In the genomic region with DNA sequence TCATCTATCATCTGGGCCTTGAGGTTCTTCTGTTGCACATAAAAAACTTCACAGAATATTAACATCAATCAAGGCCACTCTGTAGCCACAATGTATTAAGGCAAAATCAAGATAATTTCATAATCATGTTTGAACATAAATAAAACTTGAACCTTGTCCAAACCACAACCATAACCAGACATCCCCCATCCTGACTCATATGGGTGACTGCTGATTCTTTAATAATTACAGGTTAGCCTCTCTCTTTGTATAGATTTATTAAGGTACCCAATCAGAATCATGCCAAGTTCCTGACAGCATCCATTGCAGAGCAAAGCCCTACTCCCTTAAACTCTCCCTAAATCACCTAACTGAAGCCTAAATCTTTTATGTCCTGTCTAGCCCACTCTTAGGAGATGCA, we compare ENCODE assay signal across 25 cellular contexts. TPM values are rescaled to one million over a fixed set of nuclear protein-coding genes. Genes with fewer than 3 reads are reported as not detected.
DNase-seq lines count a peak whose midpoint lies in the region; ATAC-seq, FAIRE-seq and TF ChIP-seq lines count a peak whose summit lies in the region.
"Had no signal": no experiment of that assay in that cellular context is flagged by ENCODE, and none has a peak within 500 bp of the region (broad histone marks: within the 10 kb centered on the region; RNA-seq: fewer than 3 reads in every experiment).

No MANE protein-coding gene starts in this region.

- no peak for FAIRE-seq in HTR-8/SVneo (lab: Jason Lieb, UNC)

- peak overlapping the region; percentile 28; the same call in 1 of the 3 replicates for H2BK15ac ChIP-seq in IMR-90 (ENCODE audit: low read depth, low read length)

- no peak overlapping the region for H2AFZ ChIP-seq in IMR-90 (replicated peaks; ENCODE audit: low read length, poor library complexity)

- TF ChIP-seq POLR2A in IMR-90 (IDR thresholded peaks at IDR 0.05; ENCODE audit: low read depth, low read length): no peak

- no peak overlapping the region for H2BK120ac ChIP-seq in IMR-90 (ENCODE audit: low read depth, low read length)

- dilution Hi-C loops in IMR-90 (cut with HindIII; ENCODE audit: low sequenced_read_pairs, unreplicated experiment): no loop called here

- TF ChIP-seq RAD21 in IMR-90 (IDR thresholded peaks at IDR 0.05; ENCODE audit: low read length): no peak

- CTCF ChIA-PET in IMR-90 (lab: Yijun Ruan, JAX): interaction anchor here (1.3 kb wide), 1 partner anchor 17 kb away, joined by 3 read pairs; the partner anchor contains the start of gene AREG

- H3K4me3 ChIP-seq in IMR-90 (ENCODE audit: insufficient read depth, low read depth, low read length) (no peak overlapping the region), fibroblast of pulmonary artery (replicated peaks; ENCODE audit: low read depth, low read length) (no peak overlapping the region)
- H3K4me3 ChIP-seq: ascending aorta, BLaER1, ovary, tibial nerve had no signal

- no peaks in the 10 kb centered on the region for H3K9me3 Mint-ChIP-seq in activated naive CD8-positive, alpha-beta T cell treated with anti-CD3 and anti-CD28 coated beads for 36 hours
- H3K9me3 Mint-ChIP-seq: activated CD8-positive, alpha-beta T cell treated with anti-CD3 and anti-CD28 coated beads for 36 hours; central memory CD8-positive, alpha-beta T cell; nephron had no signal

- no peak overlapping the region for H3K14ac ChIP-seq in IMR-90 (replicated peaks; ENCODE audit: low read depth, low read length)

- H4K8ac ChIP-seq in IMR-90 (ENCODE audit: low read depth in 2 of 2, low read length in 2 of 2): no peak overlapping the region; a peak in 1 of 4 replicates

- ATAC-seq in IMR-90 (ENCODE audit: low read depth) (no peak), GM21381 (IDR thresholded peaks at IDR 0.05; ENCODE audit: unreplicated experiment) (no peak), GM18858 (IDR thresholded peaks at IDR 0.05; ENCODE audit: unreplicated experiment) (no peak)
- ATAC-seq: activated CD8-positive, alpha-beta T cell treated with anti-CD3 and anti-CD28 coated beads for 36 hours; Panc1 had no signal

- H3K4me3 Mint-ChIP-seq in activated naive CD8-positive, alpha-beta T cell treated with anti-CD3 and anti-CD28 coated beads for 36 hours: no peak overlapping the region
- H3K4me3 Mint-ChIP-seq: activated CD8-positive, alpha-beta T cell treated with anti-CD3 and anti-CD28 coated beads for 36 hours; activated naive CD8-positive, alpha-beta T cell; central memory CD8-positive, alpha-beta T cell; nephron had no signal

- no TSS peak for BruUV-seq in IMR-90 (replicated peaks; lab: Mats Ljungman, UMichigan)

- H4K20me1 ChIP-seq in IMR-90 (ENCODE audit: insufficient read depth, low read length): no peaks in the 10 kb centered on the region
- H4K20me1 ChIP-seq: BLaER1 had no signal

- DNase-seq in COR-L47 (lab: John Stamatoyannopoulos, UW) (peak; percentile 72), IMR-90 (peak; percentile 11), amniotic epithelial cell (ENCODE audit: low read depth) (peak; percentile 92), fibroblast of pulmonary artery (ENCODE audit: low read depth) (peak; percentile 67), HTR-8/SVneo (ENCODE audit: insufficient read length, low spot score) (no peak)
- no peak for DNase-seq in activated naive CD8-positive, alpha-beta T cell treated with anti-CD3 and anti-CD28 coated beads for 36 hours
- DNase-seq: ACHN; activated CD4-positive, CD25-positive, alpha-beta regulatory T cell treated with anti-CD3 and anti-CD28 coated beads, Interleukin-2, amount 50 U/mL, for 72 hours; activated CD8-positive, alpha-beta T cell treated with anti-CD3 and anti-CD28 coated beads for 36 hours; activated effector memory CD4-positive, alpha-beta T cell treated with Interleukin-2 at 50 U/mL for 16 hours; Kasumi-1; NCI-H187 treated with DMSO at 0.1 percent for 48 hours; NCI-H2171 treated with DMSO at 0.1 percent for 48 hours; NCI-H524 treated with DMSO at 0.1 percent for 48 hours; ovary; SW 1271 had no signal

- no peak overlapping the region for H2AK9ac ChIP-seq in IMR-90 (replicated peaks; ENCODE audit: low read depth, low read length, poor library complexity)

- H4K5ac ChIP-seq in IMR-90 (ENCODE audit: low read depth, low read length): no peak overlapping the region

- H4K91ac ChIP-seq in IMR-90 (ENCODE audit: insufficient read depth, low read depth, low read length): no peak overlapping the region

- no peak overlapping the region for H3K9ac ChIP-seq in IMR-90 (ENCODE audit: low read depth, low read length)
- H3K9ac ChIP-seq: BLaER1 had no signal

- TF ChIP-seq CTCF in IMR-90 (conservative IDR thresholded peaks at IDR 0.05; ENCODE audit: low read depth, low read length) (no peak), fibroblast of pulmonary artery (IDR thresholded peaks at IDR 0.05; ENCODE audit: low read length, missing control alignments) (no peak)

- peak overlapping the region; percentile 49; the same call in 1 of the 2 replicates for H2AK5ac ChIP-seq in IMR-90 (ENCODE audit: low read depth, low read length)

- no peaks in the 10 kb centered on the region for H3K36me3 ChIP-seq in IMR-90 (ENCODE audit: control insufficient read depth, insufficient read depth, low read length)
- H3K36me3 ChIP-seq: ascending aorta, BLaER1, ovary, tibial nerve had no signal

- no peak overlapping the region for H3K23ac ChIP-seq in IMR-90 (ENCODE audit: low read depth, low read length)

- H2BK5ac ChIP-seq in IMR-90 (ENCODE audit: low read depth, low read length, poor library complexity, severe bottlenecking): no peak overlapping the region

- no peak overlapping the region for H3K27ac Mint-ChIP-seq in activated naive CD8-positive, alpha-beta T cell treated with anti-CD3 and anti-CD28 coated beads for 36 hours
- H3K27ac Mint-ChIP-seq: activated CD8-positive, alpha-beta T cell treated with anti-CD3 and anti-CD28 coated beads for 36 hours; activated naive CD8-positive, alpha-beta T cell; nephron had no signal

- H3K27ac ChIP-seq in IMR-90 (ENCODE audit: insufficient read depth, low read length): no peak overlapping the region
- H3K27ac ChIP-seq: ascending aorta, BLaER1, ovary, tibial nerve had no signal

- H3K9me1 ChIP-seq in IMR-90 (ENCODE audit: insufficient read depth, low read length): no peaks in the 10 kb centered on the region; the same call in 1 of the 2 replicates

- POLR2A ChIA-PET in IMR-90 (lab: Charles Lee; ENCODE audit: unreplicated experiment): interaction anchor here (0.5 to 0.7 kb wide), 2 partner anchors 8 to 44 kb away, joined by 3 to 4 read pairs; no protein-coding TSS in a partner anchor

- H3K4me1 ChIP-seq in IMR-90 (ENCODE audit: control insufficient read depth, insufficient read depth, low read length): peaks cover 2% of the 10 kb centered on the region; the same call in 1 of the 2 replicates
- H3K4me1 ChIP-seq: ascending aorta, tibial nerve had no signal

- no peaks in the 10 kb centered on the region for H3K9me3 ChIP-seq in IMR-90 (ENCODE audit: control insufficient read depth, insufficient read depth, low read length)
- H3K9me3 ChIP-seq: ascending aorta, BLaER1, ovary, tibial nerve had no signal

- H3K27me3 ChIP-seq in IMR-90 (ENCODE audit: control insufficient read depth, insufficient read depth, low read length): no peaks in the 10 kb centered on the region
- H3K27me3 ChIP-seq: ascending aorta, BLaER1, ovary, tibial nerve had no signal

- H3K4me1 Mint-ChIP-seq in activated naive CD8-positive, alpha-beta T cell treated with anti-CD3 and anti-CD28 coated beads for 36 hours: peaks cover 2% of the 10 kb centered on the region
- H3K4me1 Mint-ChIP-seq: central memory CD8-positive, alpha-beta T cell; nephron had no signal

- in situ Hi-C loops in IMR-90 (cut with MboI; ENCODE audit: low sequenced_read_pairs): no loop called here

- H3K79me1 ChIP-seq in IMR-90 (ENCODE audit: low read depth in 1 of 2, low read length in 2 of 2): no peaks in the 10 kb centered on the region

- H3K18ac ChIP-seq in IMR-90 (ENCODE audit: low read depth, low read length): no peak overlapping the region

- no peak overlapping the region for H3K4ac ChIP-seq in IMR-90 (ENCODE audit: low read depth, low read length)

- intact Hi-C loops in IMR-90 (cut with micrococcal nuclease): no loop called here

- H3K27me3 Mint-ChIP-seq in activated naive CD8-positive, alpha-beta T cell treated with anti-CD3 and anti-CD28 coated beads for 36 hours: no peaks in the 10 kb centered on the region

- no peak overlapping the region for H3K4me2 ChIP-seq in IMR-90 (ENCODE audit: low read depth, low read length)
- H3K4me2 ChIP-seq: BLaER1 had no signal

- peak overlapping the region; percentile 14; the same call in 1 of the 2 replicates for H2BK20ac ChIP-seq in IMR-90 (ENCODE audit: low read depth, low read length)

- no peak overlapping the region for H3K56ac ChIP-seq in IMR-90 (ENCODE audit: extremely low read depth, insufficient read depth, low read length)

- H3K36me3 Mint-ChIP-seq in activated naive CD8-positive, alpha-beta T cell treated with anti-CD3 and anti-CD28 coated beads for 36 hours: no peaks in the 10 kb centered on the region
- H3K36me3 Mint-ChIP-seq: activated naive CD8-positive, alpha-beta T cell had no signal

TF ChIP-seq in IMR-90, 13 proteins besides CTCF, POLR2A, EP300 and RAD21 (continues in another document):
- TF ChIP-seq ELK1 (IDR thresholded peaks at IDR 0.05; ENCODE audit: borderline replicate concordance, low read depth, low read length): no peak
- no peak for TF ChIP-seq SMC3 (IDR thresholded peaks at IDR 0.05; ENCODE audit: low read depth, low read length)
- TF ChIP-seq CEBPB (IDR thresholded peaks at IDR 0.05; ENCODE audit: low read depth, low read length): no peak
- TF ChIP-seq BHLHE40 (IDR thresholded peaks at IDR 0.05; ENCODE audit: low read depth, low read length): no peak
- TF ChIP-seq RFX5 (IDR thresholded peaks at IDR 0.05; ENCODE audit: low read depth, low read length): no peak

RNA-seq across cellular contexts. Expression of gene AREG, which starts 16.7 kb away (rescaled TPM):
- 0.18 and 0.28 TPM in 2 replicates for total RNA-seq in IMR-90 (2012; rRNA removed)
- polyA plus RNA-seq in IMR-90 (2012; rRNA removed): 0.17 and 0.30 TPM in 2 replicates
- polyA plus RNA-seq in IMR-90 (2012; cell fraction: cytosol; rRNA removed): 1.3 and 1.4 TPM in 2 replicates
- polyA plus RNA-seq in IMR-90 (2012; cell fraction: nucleus; rRNA removed; ENCODE audit: low replicate concordance): 3.1 and 8.0 TPM in 2 replicates
- under 1 TPM in 1 of 2 experiments, not detected in 1; 0.28 TPM for total RNA-seq in activated naive CD8-positive, alpha-beta T cell treated with anti-CD3 and anti-CD28 coated beads for 36 hours

Comparison
In these comparisons a context has a peak if more than half of its experiments do, and no peak if none do; other contexts are left out.
1. DNase-seq: peak in COR-L47 (single experiment), IMR-90 (single experiment), amniotic epithelial cell (single experiment) and fibroblast of pulmonary artery (single experiment); none in HTR-8/SVneo (single experiment) and activated naive CD8-positive, alpha-beta T cell treated with anti-CD3 and anti-CD28 coated beads for 36 hours (single experiment).